Comparison of ENCODE assay signal across 2 cellular contexts in the genomic region with DNA sequence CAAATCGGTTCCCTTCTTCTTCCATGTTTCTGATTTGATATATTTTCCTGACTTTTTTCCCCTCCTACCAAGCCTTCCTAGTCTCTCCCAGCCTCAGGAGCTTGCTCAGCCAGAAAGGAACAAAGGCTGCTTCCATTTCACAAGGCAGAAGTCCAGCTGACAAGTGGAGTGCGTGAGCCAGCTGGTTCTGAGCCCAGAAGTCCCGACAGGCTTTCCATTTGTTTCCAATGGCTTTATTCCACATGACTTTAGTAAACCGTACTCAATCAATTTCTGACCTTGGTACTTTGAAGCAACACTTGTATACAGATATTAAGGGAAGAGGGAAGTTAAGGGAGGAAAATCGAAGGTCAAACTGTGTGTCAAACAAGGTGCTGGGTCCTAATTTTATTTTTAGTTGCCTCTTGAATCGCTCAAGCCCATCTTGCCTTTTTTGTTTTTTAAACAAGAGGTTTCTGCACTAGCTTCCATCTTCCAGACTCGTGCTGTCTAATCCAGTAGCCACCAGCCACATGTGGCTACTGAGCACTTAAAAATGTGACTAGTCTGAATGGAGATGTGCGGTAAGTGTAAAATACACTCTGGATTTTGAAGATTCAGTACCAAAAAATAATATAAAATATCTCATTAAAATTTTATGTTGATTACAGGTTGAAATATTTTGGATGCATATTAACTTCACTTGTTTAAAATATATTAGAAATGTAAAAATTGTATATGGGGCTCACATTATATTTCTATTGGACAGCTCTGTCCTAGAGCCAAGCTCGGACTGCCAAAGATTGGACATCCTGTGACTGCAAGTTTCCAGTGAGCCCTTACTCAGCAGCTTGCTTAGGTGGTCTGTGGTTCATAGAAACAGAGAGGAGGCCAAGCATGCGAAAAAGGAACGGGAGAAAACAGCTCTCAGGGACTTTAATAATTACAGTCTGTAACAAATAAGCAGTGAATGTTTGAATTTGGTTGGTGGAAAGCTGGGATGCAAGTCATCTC.
TF ChIP-seq lines count a peak whose summit lies in the region.

No MANE protein-coding gene starts in this region.

TF ChIP-seq in IMR-90, 13 proteins besides CTCF, POLR2A, EP300 and RAD21 (continued from another document):
- TF ChIP-seq MXI1 (IDR thresholded peaks at IDR 0.05; ENCODE audit: borderline replicate concordance, low read depth, low read length), result no peak
- TF ChIP-seq RCOR1 (IDR thresholded peaks at IDR 0.05; ENCODE audit: insufficient replicate concordance, low read length), result no peak

TF ChIP-seq in SK-N-SH, 30 proteins besides CTCF, POLR2A, EP300 and RAD21:
- TF ChIP-seq, protein P1, sequence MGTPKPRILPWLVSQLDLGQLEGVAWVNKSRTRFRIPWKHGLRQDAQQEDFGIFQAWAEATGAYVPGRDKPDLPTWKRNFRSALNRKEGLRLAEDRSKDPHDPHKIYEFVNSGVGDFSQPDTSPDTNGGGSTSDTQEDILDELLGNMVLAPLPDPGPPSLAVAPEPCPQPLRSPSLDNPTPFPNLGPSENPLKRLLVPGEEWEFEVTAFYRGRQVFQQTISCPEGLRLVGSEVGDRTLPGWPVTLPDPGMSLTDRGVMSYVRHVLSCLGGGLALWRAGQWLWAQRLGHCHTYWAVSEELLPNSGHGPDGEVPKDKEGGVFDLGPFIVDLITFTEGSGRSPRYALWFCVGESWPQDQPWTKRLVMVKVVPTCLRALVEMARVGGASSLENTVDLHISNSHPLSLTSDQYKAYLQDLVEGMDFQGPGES (IDR thresholded peaks at IDR 0.05; ENCODE audit: low read depth, low read length), result no peak
- TF ChIP-seq, protein P2, sequence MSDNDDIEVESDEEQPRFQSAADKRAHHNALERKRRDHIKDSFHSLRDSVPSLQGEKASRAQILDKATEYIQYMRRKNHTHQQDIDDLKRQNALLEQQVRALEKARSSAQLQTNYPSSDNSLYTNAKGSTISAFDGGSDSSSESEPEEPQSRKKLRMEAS (IDR thresholded peaks at IDR 0.05; ENCODE audit: low read depth), result no peak
- no peak for TF ChIP-seq FOXM1 (IDR thresholded peaks at IDR 0.05; ENCODE audit: low read depth)
- TF ChIP-seq SMC3 (IDR thresholded peaks at IDR 0.05; ENCODE audit: low read depth, low read length), result no peak
- no peak for TF ChIP-seq JUND (IDR thresholded peaks at IDR 0.05)
- no peak for TF ChIP-seq FOXJ3 (CRISPR knock-in tag; IDR thresholded peaks at IDR 0.05)
- no peak for TF ChIP-seq FOSL2 (IDR thresholded peaks at IDR 0.05; ENCODE audit: borderline replicate concordance, low read depth)
